ENCODE assay signal across 16 cellular contexts in genomic region chr17:1712271-1712670, GRCh38. TPM values are rescaled to one million over a fixed set of nuclear protein-coding genes. Genes with fewer than 3 reads are reported as not detected.
DNase-seq lines count a peak whose midpoint lies in the region; ATAC-seq, FAIRE-seq and TF ChIP-seq lines count a peak whose summit lies in the region.
"Had no signal": no experiment of that assay in that cellular context is flagged by ENCODE, and none has a peak within 500 bp of the region (broad histone marks: within the 10 kb centered on the region; RNA-seq: fewer than 3 reads in every experiment).

No MANE protein-coding gene starts in this region.

- no peak for FAIRE-seq in A549 (lab: Jason Lieb, UNC)

- in situ Hi-C loops in IMR-90 (cut with MboI; ENCODE audit: low sequenced_read_pairs), result loop anchor here (25.0 kb wide), 1 partner anchor 325 kb away; the partner anchor contains the start of genes DPH1, OVCA2 and RTN4RL1

- H3K56ac ChIP-seq in IMR-90 (ENCODE audit: extremely low read depth, insufficient read depth, low read length) (no peak overlapping the region), mesendoderm (ENCODE audit: low read length) (no peak overlapping the region)

- H3K9me1 ChIP-seq in IMR-90 (ENCODE audit: insufficient read depth, low read length), result peaks cover 12% of the 10 kb centered on the region

- H3K27ac ChIP-seq in A549 (no peak overlapping the region), IMR-90 (ENCODE audit: insufficient read depth, low read length) (peak overlapping the region; percentile 97; the same call in 1 of the 2 replicates), epithelial cell of prostate (peak overlapping the region; percentile 100), ovary (no peak overlapping the region), PC-9 (no peak overlapping the region), mesendoderm (ENCODE audit: low read depth, low read length) (no peak overlapping the region)

- H4K20me1 ChIP-seq in IMR-90 (ENCODE audit: insufficient read depth, low read length) (peaks cover 62% of the 10 kb centered on the region), PC-9 (ENCODE audit: insufficient read depth) (peaks cover 4% of the 10 kb centered on the region; the same call in 1 of the 2 replicates)

- H3F3A ChIP-seq in PC-9 (ENCODE audit: insufficient read depth, low read depth), result peaks cover 35% of the 10 kb centered on the region

- no peak overlapping the region for H4K91ac ChIP-seq in IMR-90 (ENCODE audit: insufficient read depth, low read depth, low read length)

- H3K36me3 ChIP-seq in IMR-90 (ENCODE audit: control insufficient read depth, insufficient read depth, low read length) (peaks cover 41% of the 10 kb centered on the region), ovary (no peaks in the 10 kb centered on the region), PC-9 (ENCODE audit: low read depth) (0 out of 2 replicates have a peak, but pooled peaks cover 14% of the 10 kb centered on the region), mesendoderm (ENCODE audit: control insufficient read depth, insufficient read depth, low read length) (no peaks in the 10 kb centered on the region)

- H3K23ac ChIP-seq in IMR-90 (ENCODE audit: low read depth, low read length) (peak overlapping the region; percentile 85), mesendoderm (ENCODE audit: low read length) (no peak overlapping the region)

- no peak overlapping the region for H2BK15ac ChIP-seq in IMR-90 (ENCODE audit: low read depth, low read length)
- H2BK15ac ChIP-seq in mesendoderm (replicated peaks; ENCODE audit: low read depth), result no peak overlapping the region

- no peak for ATAC-seq in A549
- ATAC-seq in IMR-90 (ENCODE audit: low read depth), result no peak
- ATAC-seq in HG03135 (IDR thresholded peaks at IDR 0.05; ENCODE audit: unreplicated experiment), result no peak
- ATAC-seq: right cardiac atrium, Right ventricle myocardium inferior had no signal

- no peaks in the 10 kb centered on the region for H3K9me3 ChIP-seq in A549
- H3K9me3 ChIP-seq in IMR-90 (ENCODE audit: control insufficient read depth, insufficient read depth, low read length), result no peaks in the 10 kb centered on the region
- no peaks in the 10 kb centered on the region for H3K9me3 ChIP-seq in ovary
- H3K9me3 ChIP-seq in PC-9 (ENCODE audit: insufficient read depth, low read depth), result no peaks in the 10 kb centered on the region

- H4K8ac ChIP-seq in IMR-90 (ENCODE audit: low read depth in 2 of 2, low read length in 2 of 2) (no peak overlapping the region), mesendoderm (ENCODE audit: low read depth, low read length) (no peak overlapping the region)

- WGBS in A549 (ENCODE audit: missing lambda C conversion rate), result 96% methylated on average over 8 of the region's 8 CpGs
- WGBS in IMR-90 (ENCODE audit: extremely low coverage in 2 of 2, insufficient read length in 1 of 2), 2 experiments, result no CpG with 5 or more reads among the region's 8 CpGs
- 86 to 90% (median 89%) methylated on average over 8 of the region's 8 CpGs for WGBS in ovary, 3 donors
- no CpG with 5 or more reads among the region's 8 CpGs for WGBS in mesendoderm (ENCODE audit: extremely low coverage, insufficient coverage, low lambda C conversion rate)

- H2BK20ac ChIP-seq in IMR-90 (ENCODE audit: low read depth, low read length), result no peak overlapping the region

- H2BK120ac ChIP-seq in IMR-90 (ENCODE audit: low read depth, low read length) (no peak overlapping the region), mesendoderm (ENCODE audit: low read depth, low read length) (no peak overlapping the region)

- intact Hi-C loops in IMR-90 (cut with micrococcal nuclease) (no loop called here), ovary (cut with DNase I) (loop anchor here in 3 of 4 donors (5.0 to 10.0 kb wide), 4 partner anchors 35 to 315 kb away; partner anchors contain the start of gene RTN4RL1 (in 1 of the 3)), PC-9 (cut with micrococcal nuclease; ENCODE audit: unreplicated experiment) (loop anchor here (10.0 kb wide), 1 partner anchor 303 kb away; no protein-coding TSS in a partner anchor)

- BruUV-seq in IMR-90 (replicated peaks; lab: Mats Ljungman, UMichigan) (no TSS peak), PC-9 (replicated peaks; lab: Mats Ljungman, UMichigan) (no TSS peak)

- H2BK5ac ChIP-seq in IMR-90 (ENCODE audit: low read depth, low read length, poor library complexity, severe bottlenecking) (no peak overlapping the region), mesendoderm (ENCODE audit: low read length) (no peak overlapping the region)

- POLR2A ChIA-PET in A549 (lab: Yijun Ruan, JAX) (interaction anchor here (1.7 kb wide), 1 partner anchor 64 kb away, joined by 7 read pairs; no protein-coding TSS in a partner anchor), IMR-90 (lab: Charles Lee; ENCODE audit: unreplicated experiment) (interaction anchor here (0.5 kb wide), 1 partner anchor 219 kb away, joined by 3 read pairs; no protein-coding TSS in a partner anchor), PC-9 (lab: Charles Lee; ENCODE audit: unreplicated experiment) (no interaction called here)

- H2AK9ac ChIP-seq in IMR-90 (replicated peaks; ENCODE audit: low read depth, low read length, poor library complexity), result no peak overlapping the region

- H3K14ac ChIP-seq in IMR-90 (replicated peaks; ENCODE audit: low read depth, low read length), result 0 out of 2 replicates have a peak overlapping the region, but pooled peaks have one; percentile 7

- peaks cover 0 to 52% of the 10 kb centered on the region in 2 experiments; a peak in 2 of 4 replicates for H3K79me1 ChIP-seq in IMR-90 (ENCODE audit: low read depth in 1 of 2, low read length in 2 of 2)
- H3K79me1 ChIP-seq in mesendoderm (ENCODE audit: low read length), result peaks cover 5% of the 10 kb centered on the region

- no peak overlapping the region for H4K5ac ChIP-seq in IMR-90 (ENCODE audit: low read depth, low read length)
- H4K5ac ChIP-seq in mesendoderm (ENCODE audit: low read length), result no peak overlapping the region

- no peak overlapping the region for H3K4me3 ChIP-seq in A549
- H3K4me3 ChIP-seq in IMR-90 (ENCODE audit: insufficient read depth, low read depth, low read length), result no peak overlapping the region
- no peak overlapping the region for H3K4me3 ChIP-seq in ovary
- H3K4me3 ChIP-seq in PC-9, result no peak overlapping the region
- H3K4me3 ChIP-seq in mesendoderm (ENCODE audit: low read length), result no peak overlapping the region

- H3K79me2 ChIP-seq in PC-9 (ENCODE audit: low read depth), result peaks cover 20% of the 10 kb centered on the region
- peaks cover 2% of the 10 kb centered on the region for H3K79me2 ChIP-seq in mesendoderm (ENCODE audit: control insufficient read depth, insufficient read depth, low read length)

- H3K4me2 ChIP-seq in A549, result peak overlapping the region; percentile 99; the same call in 1 of the 3 replicates
- peak overlapping the region; percentile 15; the same call in 1 of the 2 replicates for H3K4me2 ChIP-seq in IMR-90 (ENCODE audit: low read depth, low read length)
- H3K4me2 ChIP-seq in PC-9, result no peak overlapping the region
- no peak overlapping the region for H3K4me2 ChIP-seq in mesendoderm (ENCODE audit: low read length)

- dilution Hi-C loops in IMR-90 (cut with HindIII; ENCODE audit: low sequenced_read_pairs, unreplicated experiment), result no loop called here

- H2AK5ac ChIP-seq in IMR-90 (ENCODE audit: low read depth, low read length) (no peak overlapping the region), mesendoderm (ENCODE audit: low read length) (no peak overlapping the region)

- no peaks in the 10 kb centered on the region for H3K27me3 ChIP-seq in IMR-90 (ENCODE audit: control insufficient read depth, insufficient read depth, low read length)
- no peaks in the 10 kb centered on the region for H3K27me3 ChIP-seq in ovary
- H3K27me3 ChIP-seq in PC-9 (ENCODE audit: insufficient read depth, low read depth), result no peaks in the 10 kb centered on the region
- no peaks in the 10 kb centered on the region for H3K27me3 ChIP-seq in mesendoderm (ENCODE audit: insufficient read depth, low read length, poor library complexity)

- no peaks in the 10 kb centered on the region for H3K9me2 ChIP-seq in PC-9 (ENCODE audit: insufficient read depth)

- CTCF ChIA-PET in A549 (lab: Yijun Ruan, JAX), result interaction anchor here (0.5 to 23.8 kb wide), 11 partner anchors 9 to 198 kb away, joined by 3 to 591 read pairs (median 11); partner anchors contain the start of genes RILP and SERPINF1
- CTCF ChIA-PET in IMR-90 (lab: Yijun Ruan, JAX), result no interaction called here
- CTCF ChIA-PET in PC-9 (lab: Charles Lee), result no interaction called here

- DNase-seq in A549 (ENCODE audit: low read depth in 1 of 2, low spot score in 1 of 2) (no peak), IMR-90 (no peak), epithelial cell of prostate (ENCODE audit: low read depth, low spot score) (no peak), ovary (peak in 3 of 5 donors; percentile 19 to 39 (median 25)), NCI-H82 treated with DMSO at 0.1 percent for 48 hours (lab: John Stamatoyannopoulos, UW; ENCODE audit: unreplicated experiment) (no peak), PC-9 (no peak), mesendoderm (no peak)
- DNase-seq: activated CD4-positive, alpha-beta memory T cell treated with anti-CD3 and anti-CD28 coated beads for 36 hours; effector memory CD4-positive, alpha-beta T cell; NCI-H2081 treated with DMSO at 0.1 percent for 48 hours; NCI-H774; stimulated activated naive CD4-positive, alpha-beta T cell treated with Interleukin-2 at 50 U/mL for 16 hours had no signal

- H3K18ac ChIP-seq in IMR-90 (ENCODE audit: low read depth, low read length) (no peak overlapping the region), mesendoderm (ENCODE audit: low read length) (no peak overlapping the region)

- TF ChIP-seq CTCF in A549 (IDR thresholded peaks at IDR 0.05) (no peak), IMR-90 (conservative IDR thresholded peaks at IDR 0.05; ENCODE audit: low read depth, low read length) (no peak), ovary (IDR thresholded peaks at IDR 0.05) (no peak), PC-9 (conservative IDR thresholded peaks at IDR 0.05) (no peak)

- TF ChIP-seq RAD21 in A549 (conservative IDR thresholded peaks at IDR 0.05 in 1 of 2, IDR thresholded peaks at IDR 0.05 in 1 of 2) (no peak), IMR-90 (IDR thresholded peaks at IDR 0.05; ENCODE audit: low read length) (no peak)

- no peak overlapping the region for H3K9ac ChIP-seq in IMR-90 (ENCODE audit: low read depth, low read length)
- H3K9ac ChIP-seq in mesendoderm (ENCODE audit: low read length), result no peak overlapping the region

- TF ChIP-seq POLR2A in A549 (IDR thresholded peaks at IDR 0.05; ENCODE audit: low read length) (no peak), IMR-90 (IDR thresholded peaks at IDR 0.05; ENCODE audit: low read depth, low read length) (no peak), ovary (IDR thresholded peaks at IDR 0.05) (no peak)

- TF ChIP-seq EP300 in A549 (IDR thresholded peaks at IDR 0.05) (no peak), ovary (IDR thresholded peaks at IDR 0.05) (no peak)

- H3K4me1 ChIP-seq in A549 (peaks cover 44% of the 10 kb centered on the region), IMR-90 (ENCODE audit: control insufficient read depth, insufficient read depth, low read length) (peaks cover 27% of the 10 kb centered on the region), ovary (ENCODE audit: insufficient read depth) (peaks cover 16% of the 10 kb centered on the region), PC-9 (replicated peaks; ENCODE audit: insufficient read depth) (peaks cover 22% of the 10 kb centered on the region), mesendoderm (ENCODE audit: control insufficient read depth, low read depth, low read length) (no peaks in the 10 kb centered on the region)

- H3K4ac ChIP-seq in IMR-90 (ENCODE audit: low read depth, low read length), result no peak overlapping the region
- no peak overlapping the region for H3K4ac ChIP-seq in mesendoderm (ENCODE audit: low read depth, low read length)

- no peak overlapping the region for H2AFZ ChIP-seq in IMR-90 (replicated peaks; ENCODE audit: low read length, poor library complexity)
- no peak overlapping the region for H2AFZ ChIP-seq in PC-9

RNA-seq across cellular contexts. Expression of gene TLCD2, which starts 2.1 kb away (rescaled TPM):
- polyA plus RNA-seq in A549 (2011; rRNA removed), result 3.4 and 4.5 TPM in 2 replicates
- polyA plus RNA-seq in A549 (2012; cell fraction: cytosol; rRNA removed), result 0.70 and 0.96 TPM in 2 replicates
- polyA plus RNA-seq in A549 (2012; cell fraction: nucleus; rRNA removed), result 0.71 and 0.89 TPM in 2 replicates
- polyA plus RNA-seq in A549 (2017; fragmentation: RNase III; extraction: RNeasy Plus Mini Kit Qiagen cat#74134 plus additional on column Dnase treatment), result 3.1 to 3.8 TPM (median 3.5 TPM) in 3 replicates
- 3.7 and 4.3 TPM in 2 replicates for polyA minus RNA-seq in A549 (2011; rRNA and poly(A)+ RNA removed)
- 0.72 and 0.83 TPM in 2 replicates for total RNA-seq in IMR-90 (2012; rRNA removed)
- polyA plus RNA-seq in IMR-90 (2012; rRNA removed), result 0.67 and 1.2 TPM in 2 replicates
- 0.49 and 0.75 TPM in 2 replicates for polyA plus RNA-seq in IMR-90 (2012; cell fraction: cytosol; rRNA removed)
- 0.75 and 2.1 TPM in 2 replicates for polyA plus RNA-seq in IMR-90 (2012; cell fraction: nucleus; rRNA removed; ENCODE audit: low replicate concordance)
- total RNA-seq in ovary, result 1 to 10 TPM; 1.5 to 9.1 (median 5.6) TPM
- polyA plus RNA-seq in ovary, result 1 to 10 TPM; 2.0 to 5.7 TPM
- 6.1 and 6.7 TPM in 2 replicates for total RNA-seq in PC-9 (2021)
- polyA plus RNA-seq in mesendoderm (2013, experiment 1 of 2), result 0.52 TPM
- polyA plus RNA-seq in mesendoderm (2013, experiment 2 of 2), result 0.50 TPM

RNA-seq across cellular contexts. Expression of gene WDR81, which starts 12.2 kb away (rescaled TPM):
- polyA plus RNA-seq in A549 (2011; rRNA removed), result 4.6 and 4.9 TPM in 2 replicates
- 14.4 and 20.1 TPM in 2 replicates for polyA plus RNA-seq in A549 (2012; cell fraction: cytosol; rRNA removed)
- 71.8 and 82.1 TPM in 2 replicates for polyA plus RNA-seq in A549 (2012; cell fraction: nucleus; rRNA removed)
- polyA plus RNA-seq in A549 (2017; fragmentation: RNase III; extraction: RNeasy Plus Mini Kit Qiagen cat#74134 plus additional on column Dnase treatment), result 22.6 to 26.8 TPM (median 25.5 TPM) in 3 replicates
- polyA minus RNA-seq in A549 (2011; rRNA and poly(A)+ RNA removed), result 8.8 and 11.0 TPM in 2 replicates
- 3.0 and 3.9 TPM in 2 replicates for total RNA-seq in IMR-90 (2012; rRNA removed)
- 8.4 and 10.4 TPM in 2 replicates for polyA plus RNA-seq in IMR-90 (2012; rRNA removed)
- polyA plus RNA-seq in IMR-90 (2012; cell fraction: cytosol; rRNA removed), result 4.5 and 7.7 TPM in 2 replicates
- 21.3 and 52.6 TPM in 2 replicates for polyA plus RNA-seq in IMR-90 (2012; cell fraction: nucleus; rRNA removed; ENCODE audit: low replicate concordance)
- 10 to 100 TPM; 26.7 to 59.4 (median 36.2) TPM for total RNA-seq in ovary
- 10 to 100 TPM in 1 of 2 donors, 1 to 10 TPM in 1; 1.3 to 41.0 TPM for polyA plus RNA-seq in ovary
- 20.2 and 20.5 TPM in 2 replicates for total RNA-seq in PC-9 (2021)
- polyA plus RNA-seq in mesendoderm (2013, experiment 1 of 2), result 6.6 TPM
- polyA plus RNA-seq in mesendoderm (2013, experiment 2 of 2), result 5.6 TPM

RNA-seq across cellular contexts. Expression of gene PRPF8, which starts 27.6 kb away (rescaled TPM):
- polyA plus RNA-seq in A549 (2011; rRNA removed), result 263 and 374 TPM in 2 replicates
- 225 and 261 TPM in 2 replicates for polyA plus RNA-seq in A549 (2012; cell fraction: cytosol; rRNA removed)
- polyA plus RNA-seq in A549 (2012; cell fraction: nucleus; rRNA removed), result 743 and 891 TPM in 2 replicates
- polyA plus RNA-seq in A549 (2017; fragmentation: RNase III; extraction: RNeasy Plus Mini Kit Qiagen cat#74134 plus additional on column Dnase treatment), result 228 to 250 TPM (median 234 TPM) in 3 replicates
- polyA minus RNA-seq in A549 (2011; rRNA and poly(A)+ RNA removed), result 1,065 and 1,094 TPM in 2 replicates
- 113 and 141 TPM in 2 replicates for total RNA-seq in IMR-90 (2012; rRNA removed)
- 160 and 167 TPM in 2 replicates for polyA plus RNA-seq in IMR-90 (2012; rRNA removed)
- polyA plus RNA-seq in IMR-90 (2012; cell fraction: cytosol; rRNA removed), result 63.5 and 106 TPM in 2 replicates
- 249 and 303 TPM in 2 replicates for polyA plus RNA-seq in IMR-90 (2012; cell fraction: nucleus; rRNA removed; ENCODE audit: low replicate concordance)
- 100 to 1,000 TPM; 146 to 379 (median 290) TPM for total RNA-seq in ovary
- polyA plus RNA-seq in ovary, result 100 to 1,000 TPM; 150 to 186 TPM
- total RNA-seq in PC-9 (2021), result 437 and 496 TPM in 2 replicates
- 158 TPM for polyA plus RNA-seq in mesendoderm (2013, experiment 1 of 2)
- 144 TPM for polyA plus RNA-seq in mesendoderm (2013, experiment 2 of 2)

RNA-seq across cellular contexts. Expression of gene SERPINF2, which starts 30.4 kb away (rescaled TPM):
- polyA plus RNA-seq in A549 (2011; rRNA removed), result 2.1 and 2.7 TPM in 2 replicates
- 2.8 and 3.6 TPM in 2 replicates for polyA plus RNA-seq in A549 (2012; cell fraction: cytosol; rRNA removed)
- 3.9 and 4.4 TPM in 2 replicates for polyA plus RNA-seq in A549 (2012; cell fraction: nucleus; rRNA removed)
- polyA plus RNA-seq in A549 (2017; fragmentation: RNase III; extraction: RNeasy Plus Mini Kit Qiagen cat#74134 plus additional on column Dnase treatment), result 2.4 to 2.9 TPM (median 2.7 TPM) in 3 replicates
- 1.9 and 2.3 TPM in 2 replicates for polyA minus RNA-seq in A549 (2011; rRNA and poly(A)+ RNA removed)
- not detected in 2 replicates for total RNA-seq in IMR-90 (2012; rRNA removed)
- polyA plus RNA-seq in IMR-90 (2012; rRNA removed), result not detected in 2 replicates
- polyA plus RNA-seq in IMR-90 (2012; cell fraction: cytosol; rRNA removed), result 0.02 TPM in 1 of 2 replicates, not detected in the other
- polyA plus RNA-seq in IMR-90 (2012; cell fraction: nucleus; rRNA removed; ENCODE audit: low replicate concordance), result 0.08 and 0.17 TPM in 2 replicates
- 10 to 100 TPM in 3 of 7 donors, 1 to 10 TPM in 4; 2.6 to 45.2 (median 4.5) TPM for total RNA-seq in ovary
- polyA plus RNA-seq in ovary, result 1 to 10 TPM; 1.7 to 9.4 TPM
- 9.5 and 10.5 TPM in 2 replicates for total RNA-seq in PC-9 (2021)
- 0.34 TPM for polyA plus RNA-seq in mesendoderm (2013, experiment 1 of 2)
- 0.31 TPM for polyA plus RNA-seq in mesendoderm (2013, experiment 2 of 2)
- total RNA-seq: activated CD4-positive, alpha-beta memory T cell treated with anti-CD3 and anti-CD28 coated beads for 36 hours had no signal

RNA-seq across cellular contexts. Expression of gene SERPINF1, which starts 49.6 kb away (rescaled TPM):
- polyA plus RNA-seq in A549 (2011; rRNA removed) (11.5 and 13.7 TPM in 2 replicates), A549 (2017; fragmentation: RNase III; extraction: RNeasy Plus Mini Kit Qiagen cat#74134 plus additional on column Dnase treatment) (2.3 to 3.4 TPM (median 3.0 TPM) in 3 replicates), IMR-90 (2012; rRNA removed) (90.2 and 94.3 TPM in 2 replicates), ovary (100 to 1,000 TPM; 439 to 670 TPM)
- polyA plus RNA-seq in A549 (2012; cell fraction: cytosol; rRNA removed), result 4.7 and 7.2 TPM in 2 replicates
- polyA plus RNA-seq in A549 (2012; cell fraction: nucleus; rRNA removed), result 8.7 and 12.9 TPM in 2 replicates
- polyA minus RNA-seq in A549 (2011; rRNA and poly(A)+ RNA removed), result 8.2 and 8.7 TPM in 2 replicates
- total RNA-seq in IMR-90 (2012; rRNA removed) (11.7 and 15.6 TPM in 2 replicates), ovary (100 to 1,000 TPM; 342 to 965 (median 417) TPM), PC-9 (2021) (0.57 and 0.75 TPM in 2 replicates)
- 104 and 232 TPM in 2 replicates for polyA plus RNA-seq in IMR-90 (2012; cell fraction: cytosol; rRNA removed)
- polyA plus RNA-seq in IMR-90 (2012; cell fraction: nucleus; rRNA removed; ENCODE audit: low replicate concordance), result 61.8 and 102 TPM in 2 replicates
- polyA plus RNA-seq in mesendoderm (2013, experiment 1 of 2), result 18.6 TPM
- 19.8 TPM for polyA plus RNA-seq in mesendoderm (2013, experiment 2 of 2)
- total RNA-seq: activated T-helper 2 cell treated with anti-CD3 and anti-CD28 coated beads, Interferon-gamma antibody, Interleukin-2, Interleukin-4, amounts not matched to agents 10 μg/mL and 5 μg/mL and 100 μg/mL, durations not matched to agents 14 hours and 24 hours and 36 hours had no signal

Comparison
In these comparisons a context has a peak if more than half of its experiments do, and no peak if none do; other contexts are left out.
1. DNase-seq: peak in ovary (3 of 5); none in A549 (0 of 2), IMR-90 (single experiment), epithelial cell of prostate (single experiment), NCI-H82 treated with DMSO at 0.1 percent for 48 hours (single experiment), PC-9 (0 of 2) and mesendoderm (single experiment).
2. H3K27ac ChIP-seq: peak in IMR-90 (single experiment) and epithelial cell of prostate (single experiment); none in A549 (0 of 2), ovary (0 of 2), PC-9 (single experiment) and mesendoderm (single experiment).
3. H3K4me2 ChIP-seq: peak in A549 (single experiment) and IMR-90 (single experiment); none in PC-9 (single experiment) and mesendoderm (single experiment).